Comparison of ENCODE assay signal across 11 cellular contexts in the genomic region with DNA sequence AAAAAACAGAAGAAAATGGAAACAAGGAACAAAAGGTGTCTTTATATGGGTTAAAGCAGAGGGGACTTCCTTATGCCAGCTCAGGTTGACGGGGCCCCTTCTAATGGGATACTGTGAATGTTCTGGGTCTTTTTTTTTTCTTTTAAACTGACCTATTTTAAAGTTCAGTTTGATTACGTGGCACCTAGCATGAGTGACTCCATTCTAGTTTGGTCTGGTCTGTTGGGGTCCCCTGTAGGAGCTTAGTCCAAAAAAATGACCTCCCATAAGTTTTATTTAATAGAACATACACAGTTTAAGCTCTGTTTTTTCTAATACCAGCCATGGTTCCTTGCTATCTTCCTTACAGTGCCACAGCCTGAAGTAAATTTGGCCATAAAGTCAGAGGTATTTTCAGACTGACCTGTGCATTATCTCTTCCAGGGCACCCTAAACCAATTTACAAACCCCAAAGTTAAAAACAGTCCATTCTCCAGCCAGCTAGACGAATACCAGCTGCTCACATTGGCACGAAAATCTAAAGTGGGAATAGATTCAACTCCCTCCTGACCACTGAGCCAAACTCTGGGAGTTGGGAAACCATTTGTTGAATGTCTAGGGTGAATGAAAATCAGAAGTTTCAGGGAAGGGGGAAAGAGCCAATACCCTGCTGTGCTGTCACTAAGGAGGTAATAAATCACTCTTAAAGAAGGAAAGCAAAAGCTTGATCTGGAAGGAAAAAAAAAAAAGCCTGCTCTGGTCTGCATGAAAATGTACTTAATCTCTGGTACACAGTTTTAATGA. TPM values are rescaled to one million over a fixed set of nuclear protein-coding genes. Genes with fewer than 3 reads are reported as not detected.
A peak's percentile ranks its signal among the peaks of the same experiment; 100 is the strongest.
DNase-seq lines count a peak whose midpoint lies in the region; ATAC-seq and TF ChIP-seq lines count a peak whose summit lies in the region.
"Had no signal": no experiment of that assay in that cellular context is flagged by ENCODE, and none has a peak within 500 bp of the region (broad histone marks: within the 10 kb centered on the region; RNA-seq: fewer than 3 reads in every experiment).

No MANE protein-coding gene starts in this region.

- H3K9me3 Mint-ChIP-seq in H9: no peaks in the 10 kb centered on the region
- H3K9me3 Mint-ChIP-seq: activated naive CD8-positive, alpha-beta T cell treated with anti-CD3 and anti-CD28 coated beads, Interleukin-2, amount 10 ng/mL, durations not matched to agents 7 days and 5 days; natural killer cell had no signal

- no peak overlapping the region for H2BK5ac ChIP-seq in H9 (ENCODE audit: insufficient read length, low read length)

- H3K4me2 ChIP-seq in H9 (ENCODE audit: insufficient read depth, insufficient read length, low read length): no peak overlapping the region

- no peak overlapping the region for H3K4me3 Mint-ChIP-seq in H9
- H3K4me3 Mint-ChIP-seq: activated naive CD8-positive, alpha-beta T cell treated with anti-CD3 and anti-CD28 coated beads, Interleukin-2, amount 10 ng/mL, durations not matched to agents 7 days and 5 days; natural killer cell had no signal

- no peak overlapping the region for H3K9ac ChIP-seq in H9 (ENCODE audit: extremely low read depth, insufficient read length, low read length)

- no peaks in the 10 kb centered on the region for H3K27me3 ChIP-seq in H9 (ENCODE audit: insufficient read depth, low read length)
- H3K27me3 ChIP-seq in stomach: no peaks in the 10 kb centered on the region

- H4K8ac ChIP-seq in H9 (replicated peaks; ENCODE audit: insufficient read length, low read depth, low read length): no peak overlapping the region

- DNase-seq in H9: no peak
- peak; percentile 65 for DNase-seq in astrocyte of the spinal cord (ENCODE audit: low read depth, low spot score)
- DNase-seq in inferior parietal cortex (ENCODE audit: extremely low spot score): peak; percentile 68
- no peak for DNase-seq in stomach
- DNase-seq in NCI-H524 treated with DMSO at 0.1 percent for 48 hours (lab: John Stamatoyannopoulos, UW): no peak
- no peak for DNase-seq in NCI-H226
- DNase-seq in stimulated activated CD4-positive, alpha-beta T cell treated with anti-CD3 and anti-CD28 coated beads, Interleukin-4, amount 100 ng/mL, for 4 hours: no peak
- DNase-seq: activated naive CD8-positive, alpha-beta T cell treated with anti-CD3 and anti-CD28 coated beads, Interleukin-2, amount 10 ng/mL, durations not matched to agents 7 days and 5 days; DMS53; natural killer cell had no signal

- H2BK12ac ChIP-seq in H9 (ENCODE audit: insufficient read length, low read depth, low read length): no peak overlapping the region

- TF ChIP-seq POLR2A in stomach (IDR thresholded peaks at IDR 0.05): no peak

- H3K4me1 Mint-ChIP-seq in H9: peaks cover 31 to 36% of the 10 kb centered on the region in 2 experiments

- no peaks in the 10 kb centered on the region for H3K23me2 ChIP-seq in H9 (ENCODE audit: insufficient read length, low read depth, low read length, poor library complexity, severe bottlenecking)

- peak overlapping the region in 1 of 3 experiments; percentile 27; a peak in 1 of 7 replicates for H3K27ac Mint-ChIP-seq in H9
- H3K27ac Mint-ChIP-seq: activated naive CD8-positive, alpha-beta T cell treated with anti-CD3 and anti-CD28 coated beads, Interleukin-2, amount 10 ng/mL, durations not matched to agents 7 days and 5 days; natural killer cell had no signal

- H2AK5ac ChIP-seq in H9 (ENCODE audit: insufficient read length, low read length): no peak overlapping the region

- H4K20me1 ChIP-seq in H9 (ENCODE audit: control insufficient read depth, insufficient read depth, insufficient read length): no peaks in the 10 kb centered on the region

- H4K5ac ChIP-seq in H9 (ENCODE audit: insufficient read length, low read depth, low read length): no peak overlapping the region

- no peaks in the 10 kb centered on the region for H3K79me1 ChIP-seq in H9 (ENCODE audit: insufficient read depth, low read depth, low read length, poor library complexity, severe bottlenecking)

- H3K36me3 Mint-ChIP-seq in H9 (ENCODE audit: insufficient read depth in 1 of 3, low read depth in 3 of 3): 0 out of 7 replicates have a peak, but pooled peaks cover 0 to 3% (median 0%) of the 10 kb centered on the region in 3 experiments
- H3K36me3 Mint-ChIP-seq: activated naive CD8-positive, alpha-beta T cell treated with anti-CD3 and anti-CD28 coated beads, Interleukin-2, amount 10 ng/mL, durations not matched to agents 7 days and 5 days; natural killer cell had no signal

- H3K4me3 ChIP-seq in astrocyte of the spinal cord (ENCODE audit: low read depth, low read length) (no peak overlapping the region), stomach (no peak overlapping the region)

- no peaks in the 10 kb centered on the region for H3K27me3 Mint-ChIP-seq in H9 (ENCODE audit: low read depth)

- no peak for TF ChIP-seq CTCF in H9 (conservative IDR thresholded peaks at IDR 0.05)
- no peak for TF ChIP-seq CTCF in astrocyte of the spinal cord (IDR thresholded peaks at IDR 0.05; ENCODE audit: low read depth, low read length)
- no peak for TF ChIP-seq CTCF in stomach (IDR thresholded peaks at IDR 0.05)

- WGBS in H9 (ENCODE audit: extremely low coverage, insufficient read length, low lambda C conversion rate): no CpG with 5 or more reads among the region's 4 CpGs
- WGBS in stomach, 5 donors: 55 to 73% (median 62%) methylated on average over 4 of the region's 4 CpGs

- H2BK20ac ChIP-seq in H9 (ENCODE audit: low read depth, low read length, poor library complexity, severe bottlenecking): no peak overlapping the region

- H3K4ac ChIP-seq in H9 (ENCODE audit: low read depth, low read length): no peak overlapping the region

- H4K91ac ChIP-seq in H9 (ENCODE audit: insufficient read length, low read depth, low read length): no peak overlapping the region

- H2BK120ac ChIP-seq in H9 (ENCODE audit: low read depth, low read length, poor library complexity, severe bottlenecking): no peak overlapping the region

- H3K36me3 ChIP-seq in stomach: peaks cover 0 to 19% (median 18%) of the 10 kb centered on the region in 4 donors

- H3K18ac ChIP-seq in H9 (ENCODE audit: insufficient read length, low read depth, low read length): peak overlapping the region; percentile 11

- no peak for ATAC-seq in HG03442 (IDR thresholded peaks at IDR 0.05; ENCODE audit: unreplicated experiment)
- ATAC-seq: natural killer cell had no signal

- in situ Hi-C loops in astrocyte of the spinal cord (cut with HindIII; ENCODE audit: low sequenced_read_pairs): no loop called here

- H3K23ac ChIP-seq in H9 (ENCODE audit: insufficient read length, low read depth, low read length): no peak overlapping the region

- TF ChIP-seq EP300 in stomach (IDR thresholded peaks at IDR 0.05): no peak

- H2BK15ac ChIP-seq in H9 (ENCODE audit: low read depth, low read length): no peak overlapping the region

- no peak overlapping the region for H3K56ac ChIP-seq in H9 (ENCODE audit: insufficient read length, low read depth, low read length)

- no peaks in the 10 kb centered on the region for H3K79me2 ChIP-seq in H9 (ENCODE audit: insufficient read depth, low read length)

- H3K14ac ChIP-seq in H9 (ENCODE audit: insufficient read depth, low read length): no peak overlapping the region

- H3K27ac ChIP-seq in H9 (ENCODE audit: insufficient read length, low read depth, low read length) (no peak overlapping the region), stomach (peak overlapping the region in 4 of 5 donors; percentile 73 to 87 (median 84))

- H2AFZ ChIP-seq in H9 (ENCODE audit: low read length): peak overlapping the region; percentile 52

- intact Hi-C loops in stomach (cut with DNase I; ENCODE audit: low total_unique reads): no loop called here

- H3K9me3 ChIP-seq in H9 (ENCODE audit: control insufficient read depth, low read depth, low read length) (no peaks in the 10 kb centered on the region), stomach (no peaks in the 10 kb centered on the region)

- H3K4me1 ChIP-seq in H9 (ENCODE audit: insufficient read depth, low read length): no peaks in the 10 kb centered on the region; the same call in 1 of the 2 replicates
- H3K4me1 ChIP-seq in stomach: peaks cover 7 to 35% (median 16%) of the 10 kb centered on the region in 4 donors

- no peak overlapping the region for H3T11ph ChIP-seq in H9 (ENCODE audit: low read length)

RNA-seq across cellular contexts. Expression of gene AKNAD1, which starts 42.4 kb away (rescaled TPM):
- total RNA-seq in H9 (2021) (not detected in 2 replicates), stomach (1 to 10 TPM in 1 of 5 donors, not detected in 4; 2.0 TPM)
- polyA plus RNA-seq in stomach: under 1 TPM in 2 of 3 donors, not detected in 1; 0.28 to 0.37 TPM
- total RNA-seq: activated naive CD8-positive, alpha-beta T cell treated with anti-CD3 and anti-CD28 coated beads, Interleukin-2, amount 10 ng/mL, durations not matched to agents 7 days and 5 days; natural killer cell had no signal

Comparison
In these comparisons a context has a peak if more than half of its experiments do, and no peak if none do; other contexts are left out.
1. DNase-seq: peak in astrocyte of the spinal cord (single experiment) and inferior parietal cortex (single experiment); none in H9 (single experiment), stomach (single experiment), NCI-H524 treated with DMSO at 0.1 percent for 48 hours (single experiment), NCI-H226 (single experiment) and stimulated activated CD4-positive, alpha-beta T cell treated with anti-CD3 and anti-CD28 coated beads, Interleukin-4, amount 100 ng/mL, for 4 hours (0 of 2).